In genomic region chr5:116418016-116418415, GRCh38 we compare ENCODE assay signal across 23 cellular contexts.
DNase-seq lines count a peak whose midpoint lies in the region; ATAC-seq, FAIRE-seq and TF ChIP-seq lines count a peak whose summit lies in the region.
"Had no signal": no experiment of that assay in that cellular context is flagged by ENCODE, and none has a peak within 500 bp of the region (broad histone marks: within the 10 kb centered on the region; RNA-seq: fewer than 3 reads in every experiment).

No MANE protein-coding gene starts in this region.

- no peak for TF ChIP-seq EP300 in H1 (IDR thresholded peaks at IDR 0.05; ENCODE audit: borderline replicate concordance in 1 of 2, low read depth in 2 of 2, low read length in 2 of 2)

- FAIRE-seq in GM12892 (lab: Jason Lieb, UNC) = peak; percentile 21
- FAIRE-seq in H1 (lab: Jason Lieb, UNC) = peak; percentile 7
- FAIRE-seq: A549, D721Med, G401.6, GM12891 had no signal

- no peak overlapping the region for H3K4ac ChIP-seq in H1 (replicated peaks; ENCODE audit: insufficient read length, low read depth, low read length)

- no peak overlapping the region for H3K9ac ChIP-seq in H1 (replicated peaks in 1 of 4; ENCODE audit: extremely low read depth in 1 of 4, low read depth in 3 of 4, low read length in 3 of 4)
- H3K9ac ChIP-seq: BLaER1 treated with 17β-estradiol and CSF1 and Interleukin-3, amounts not matched to agents 10 nM and 100 nM had no signal

- no peak overlapping the region for H3K56ac ChIP-seq in H1 (replicated peaks; ENCODE audit: insufficient read length, low read depth, low read length)

- H3K9me3 ChIP-seq in H1 (ENCODE audit: insufficient read depth in 2 of 2, low read depth in 1 of 2, low read length in 1 of 2) (no peaks in the 10 kb centered on the region), right cardiac atrium (ENCODE audit: control insufficient read depth, low read length) (no peaks in the 10 kb centered on the region)
- H3K9me3 ChIP-seq: A549, Caco-2 had no signal

- H3K9me3 Mint-ChIP-seq in neural crest cell = no peaks in the 10 kb centered on the region
- H3K9me3 Mint-ChIP-seq: CD4-positive, alpha-beta T cell; CD8-positive, alpha-beta T cell had no signal

- H2BK12ac ChIP-seq in H1 (ENCODE audit: low read depth, low read length) = no peak overlapping the region

- no peak overlapping the region for H3K4me3 Mint-ChIP-seq in neural crest cell
- H3K4me3 Mint-ChIP-seq: B cell; CD4-positive, alpha-beta T cell; CD8-positive, alpha-beta T cell had no signal

- H2BK15ac ChIP-seq in H1 (ENCODE audit: low read length) = no peak overlapping the region

- H3K79me1 ChIP-seq in H1 (ENCODE audit: low read depth, low read length) = no peaks in the 10 kb centered on the region

- H3K4me2 ChIP-seq in H1 (ENCODE audit: insufficient read depth in 1 of 2, low read depth in 2 of 2, low read length in 2 of 2) = no peak overlapping the region
- H3K4me2 ChIP-seq: A549; BLaER1 treated with 17β-estradiol and CSF1 and Interleukin-3, amounts not matched to agents 10 nM and 100 nM had no signal

- no peak overlapping the region for H4K91ac ChIP-seq in H1 (replicated peaks; ENCODE audit: insufficient read length, low read length)

- TF ChIP-seq POLR2A in GM12892 (IDR thresholded peaks at IDR 0.05; ENCODE audit: low read depth, low read length) (no peak), H1 (IDR thresholded peaks at IDR 0.05; ENCODE audit: control extremely low read depth in 1 of 2, low read depth in 2 of 2, low read length in 2 of 2) (no peak)

- TF ChIP-seq CTCF in H1 (IDR thresholded peaks at IDR 0.05; ENCODE audit: control extremely low read depth in 1 of 3, insufficient read depth in 1 of 3, low read depth in 1 of 3, low read length in 3 of 3) (no peak), neural crest cell (conservative IDR thresholded peaks at IDR 0.05) (no peak)

- peaks cover 4% of the 10 kb centered on the region for H3K4me1 Mint-ChIP-seq in neural crest cell
- H3K4me1 Mint-ChIP-seq: B cell had no signal

- no peaks in the 10 kb centered on the region for H3K36me3 ChIP-seq in H1 (ENCODE audit: control insufficient read depth in 2 of 4, insufficient read depth in 4 of 4, low read length in 3 of 4)

- no peaks in the 10 kb centered on the region for H4K20me1 ChIP-seq in H1 (replicated peaks in 1 of 2; ENCODE audit: control insufficient read depth in 1 of 2, insufficient read depth in 2 of 2, low read length in 2 of 2)
- H4K20me1 ChIP-seq: BLaER1 treated with 17β-estradiol and CSF1 and Interleukin-3, amounts not matched to agents 10 nM and 100 nM had no signal

- peaks cover 2% of the 10 kb centered on the region for H3K36me3 Mint-ChIP-seq in neural crest cell (ENCODE audit: low read depth)

- CTCF ChIA-PET in H1 (lab: Charles Lee; ENCODE audit: partially characterized antibody) = interaction anchor here (0.5 kb wide), 1 partner anchor 44 kb away, joined by 3 read pairs; no protein-coding TSS in a partner anchor

- no peak for DNase-seq in GM12892 (ENCODE audit: insufficient read length)
- no peak for DNase-seq in H1 (ENCODE audit: low read depth in 1 of 2, low spot score in 2 of 2)
- DNase-seq in myocyte (ENCODE audit: low read depth) = peak; percentile 81
- no peak for DNase-seq in neural crest cell (ENCODE audit: low read depth, low spot score)
- DNase-seq in right cardiac atrium = no peak
- no peak for DNase-seq in stimulated activated naive CD4-positive, alpha-beta T cell treated with Interleukin-2 at 50 U/mL for 16 hours (lab: John Stamatoyannopoulos, UW)
- DNase-seq in NCI-H1436 treated with DMSO at 0.1 percent for 48 hours (lab: John Stamatoyannopoulos, UW) = no peak
- DNase-seq: AML-193; Caco-2; Calu3; CD4-positive, alpha-beta T cell; CD8-positive, alpha-beta T cell; DMS79 treated with DMSO at 0.1 percent for 48 hours; GF-D8 had no signal

- H3K18ac ChIP-seq in H1 (ENCODE audit: extremely low read depth, low read length) = no peak overlapping the region

- peak overlapping the region; percentile 87 for H3K27ac Mint-ChIP-seq in neural crest cell (ENCODE audit: unreplicated experiment)
- H3K27ac Mint-ChIP-seq: B cell; CD4-positive, alpha-beta T cell; CD8-positive, alpha-beta T cell had no signal

- H3K27me3 ChIP-seq in H1 (replicated peaks in 1 of 4; ENCODE audit: control insufficient read depth in 3 of 4, extremely low read depth in 1 of 4, insufficient read depth in 3 of 4, low read length in 3 of 4) (no peaks in the 10 kb centered on the region), right cardiac atrium (ENCODE audit: control insufficient read depth, insufficient read depth) (no peaks in the 10 kb centered on the region)
- H3K27me3 ChIP-seq: BLaER1 treated with 17β-estradiol and CSF1 and Interleukin-3, amounts not matched to agents 10 nM and 100 nM had no signal

- H3K4me1 ChIP-seq in H1 (replicated peaks in 1 of 4; ENCODE audit: control insufficient read depth in 3 of 4, insufficient read depth in 4 of 4, low read length in 3 of 4) = no peaks in the 10 kb centered on the region
- H3K4me1 ChIP-seq in right cardiac atrium (ENCODE audit: control insufficient read depth, insufficient read depth, low read length) = peaks cover 2% of the 10 kb centered on the region
- H3K4me1 ChIP-seq: A549, Caco-2 had no signal

- no peak overlapping the region for H3K23ac ChIP-seq in H1 (ENCODE audit: insufficient read length)

- H4K5ac ChIP-seq in H1 (ENCODE audit: insufficient read length, low read depth, low read length) = no peak overlapping the region

- H2AFZ ChIP-seq in H1 (ENCODE audit: low read length) = no peak overlapping the region

- no peak overlapping the region for H3K4me3 ChIP-seq in H1 (ENCODE audit: extremely low read depth in 1 of 4, insufficient read depth in 2 of 4, low read depth in 3 of 4, low read length in 4 of 4)
- H3K4me3 ChIP-seq in right cardiac atrium (ENCODE audit: low read length) = no peak overlapping the region
- H3K4me3 ChIP-seq: A549; BLaER1 treated with 17β-estradiol and CSF1 and Interleukin-3, amounts not matched to agents 10 nM and 100 nM had no signal

- no peak overlapping the region for H3K27ac ChIP-seq in H1 (ENCODE audit: low read depth, low read length)
- no peak overlapping the region for H3K27ac ChIP-seq in right cardiac atrium (ENCODE audit: low read length)
- H3K27ac ChIP-seq: 22Rv1; A549; BLaER1 treated with 17β-estradiol and CSF1 and Interleukin-3, amounts not matched to agents 10 nM and 100 nM; C4-2B had no signal

- 97% methylated on average over 2 of the region's 2 CpGs; no CpG with 5 or more reads in 1 of the 2 experiments for whole genome bisulfite sequencing in H1 (ENCODE audit: extremely low coverage in 1 of 2, insufficient coverage in 1 of 2, insufficient read length in 1 of 2, insufficient replicate concordance in 2 of 2, low coverage in 1 of 2, low lambda C conversion rate in 2 of 2, missing lambda C conversion rate in 1 of 2), 2 experiments
- WGBS in right cardiac atrium = 93% methylated on average over 2 of the region's 2 CpGs

- no peak overlapping the region for H2BK5ac ChIP-seq in H1 (ENCODE audit: low read depth, low read length)

- intact Hi-C loops in right cardiac atrium (cut with DNase I) = no loop called here

- no peaks in the 10 kb centered on the region for H3K27me3 Mint-ChIP-seq in neural crest cell (ENCODE audit: low read depth)
- H3K27me3 Mint-ChIP-seq: B cell; CD4-positive, alpha-beta T cell had no signal

- no peaks in the 10 kb centered on the region for H3K79me2 ChIP-seq in H1 (ENCODE audit: control insufficient read depth in 1 of 2, insufficient read depth in 2 of 2, low read length in 2 of 2)

- H2BK120ac ChIP-seq in H1 (replicated peaks; ENCODE audit: low read depth, low read length) = no peak overlapping the region

- no peak overlapping the region for H3K14ac ChIP-seq in H1 (ENCODE audit: insufficient read length)

- TF ChIP-seq RAD21 in H1 (IDR thresholded peaks at IDR 0.05 in 1 of 2, conservative IDR thresholded peaks at IDR 0.05 in 1 of 2; ENCODE audit: low read depth in 2 of 2, low read length in 2 of 2) = no peak

- POLR2A ChIA-PET in H1 (lab: Charles Lee; ENCODE audit: partially characterized antibody) = no interaction called here

- no peak overlapping the region for H2BK20ac ChIP-seq in H1 (ENCODE audit: low read length)

- no peak for ATAC-seq in HG02763 (IDR thresholded peaks at IDR 0.05; ENCODE audit: unreplicated experiment)
- no peak for ATAC-seq in right cardiac atrium
- ATAC-seq: A549; CD8-positive, alpha-beta T cell had no signal

- H3K23me2 ChIP-seq in H1 (ENCODE audit: low read depth, low read length) = no peaks in the 10 kb centered on the region

- no peak overlapping the region for H4K8ac ChIP-seq in H1 (ENCODE audit: extremely low read depth, insufficient read depth, low read length)

- H2AK5ac ChIP-seq in H1 (ENCODE audit: low read depth, low read length) = no peak overlapping the region

TF ChIP-seq in H1, 55 proteins besides CTCF, POLR2A, EP300 and RAD21:
- TF ChIP-seq POLR2AphosphoS5 (IDR thresholded peaks at IDR 0.05; ENCODE audit: low read depth, low read length) (no peak), JUN (IDR thresholded peaks at IDR 0.05; ENCODE audit: low read depth, low read length) (no peak), BACH1 (IDR thresholded peaks at IDR 0.05; ENCODE audit: low read length) (no peak), SP4 (IDR thresholded peaks at IDR 0.05; ENCODE audit: low read length) (no peak), SIX5 (IDR thresholded peaks at IDR 0.05; ENCODE audit: low read depth, low read length) (no peak)
